Comparison of ENCODE assay signal across 9 cellular contexts in the genomic region with DNA sequence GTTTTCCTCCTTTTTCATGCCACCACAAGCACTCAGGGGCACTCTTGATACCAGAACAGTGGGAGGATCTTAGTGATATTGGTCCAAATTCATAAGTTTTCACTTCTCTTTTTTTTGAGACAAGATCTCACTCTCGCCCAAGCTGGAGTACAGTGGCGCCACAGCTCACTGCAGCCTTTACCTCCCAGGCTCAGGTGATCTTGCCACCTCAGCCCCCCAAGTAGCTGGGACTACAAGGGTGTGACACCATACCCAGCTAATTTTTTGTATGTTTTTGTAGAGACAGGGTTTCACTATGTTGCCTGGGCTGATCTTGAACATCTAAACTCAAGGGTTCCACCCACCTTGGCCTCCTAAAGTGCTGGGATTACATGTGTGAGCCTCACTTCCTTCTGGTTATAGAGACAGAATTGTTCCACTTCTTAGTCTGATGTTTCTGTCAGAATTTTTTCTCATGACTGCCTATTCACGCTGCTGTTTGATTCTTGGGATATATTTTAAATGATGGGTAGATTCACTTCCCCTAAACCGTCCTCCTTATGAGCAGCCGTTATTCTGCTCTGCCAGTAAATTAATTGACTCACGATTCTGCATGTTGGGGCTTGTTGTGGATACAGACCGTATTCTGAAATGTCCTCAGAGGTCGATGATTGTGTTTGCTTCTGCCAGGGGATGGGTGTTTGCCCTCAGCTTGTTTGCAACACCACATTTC. TPM values are rescaled to one million over a fixed set of nuclear protein-coding genes. Genes with fewer than 3 reads are reported as not detected.
DNase-seq lines count a peak whose midpoint lies in the region; ATAC-seq and TF ChIP-seq lines count a peak whose summit lies in the region.
"Had no signal": no experiment of that assay in that cellular context is flagged by ENCODE, and none has a peak within 500 bp of the region (broad histone marks: within the 10 kb centered on the region; RNA-seq: fewer than 3 reads in every experiment).

No MANE protein-coding gene starts in this region.

- H3K27me3 ChIP-seq in spleen (replicated peaks in 1 of 7): no peaks in the 10 kb centered on the region

- H3K36me3 ChIP-seq in spleen: peaks cover 0 to 78% (median 39%) of the 10 kb centered on the region in 6 donors

- H3K4me1 ChIP-seq in spleen: peaks cover 10 to 46% (median 25%) of the 10 kb centered on the region in 6 donors

- no peaks in the 10 kb centered on the region for H3K9me3 Mint-ChIP-seq in activated CD4-positive, alpha-beta T cell treated with anti-CD3 and anti-CD28 coated beads for 36 hours (ENCODE audit: low read depth)
- no peaks in the 10 kb centered on the region for H3K9me3 Mint-ChIP-seq in activated T-helper 1 cell treated with anti-CD3 and anti-CD28 coated beads, Interleukin-12 subunit alpha, Interleukin-12 subunit beta, Interleukin-2, Interleukin-4 antibody, amounts not matched to agents 30 ng/mL and 10 ng/mL and 1 ng/mL, durations not matched to agents 14 hours and 24 hours and 36 hours

- POLR2A ChIA-PET in activated CD4-positive, alpha-beta T cell treated with anti-CD3 and anti-CD28 coated beads for 36 hours (lab: Charles Lee): no interaction called here

- peaks cover 69% of the 10 kb centered on the region for H3K4me1 Mint-ChIP-seq in activated CD4-positive, alpha-beta T cell treated with anti-CD3 and anti-CD28 coated beads for 36 hours
- peaks cover 62% of the 10 kb centered on the region for H3K4me1 Mint-ChIP-seq in activated T-helper 1 cell treated with anti-CD3 and anti-CD28 coated beads, Interleukin-12 subunit alpha, Interleukin-12 subunit beta, Interleukin-2, Interleukin-4 antibody, amounts not matched to agents 30 ng/mL and 10 ng/mL and 1 ng/mL, durations not matched to agents 14 hours and 24 hours and 36 hours (ENCODE audit: low read depth)

- 48 to 58% (median 52%) methylated on average over 8 of the region's 8 CpGs for WGBS in spleen, 5 donors

- no peak for TF ChIP-seq CTCF in spleen (IDR thresholded peaks at IDR 0.05 in 8 of 11, conservative IDR thresholded peaks at IDR 0.05 in 3 of 11)

- H3K4me3 Mint-ChIP-seq in activated CD4-positive, alpha-beta T cell treated with anti-CD3 and anti-CD28 coated beads for 36 hours: no peak overlapping the region
- no peak overlapping the region for H3K4me3 Mint-ChIP-seq in activated T-helper 1 cell treated with anti-CD3 and anti-CD28 coated beads, Interleukin-12 subunit alpha, Interleukin-12 subunit beta, Interleukin-2, Interleukin-4 antibody, amounts not matched to agents 30 ng/mL and 10 ng/mL and 1 ng/mL, durations not matched to agents 14 hours and 24 hours and 36 hours

- no peaks in the 10 kb centered on the region for H3K27me3 Mint-ChIP-seq in activated CD4-positive, alpha-beta T cell treated with anti-CD3 and anti-CD28 coated beads for 36 hours
- no peaks in the 10 kb centered on the region for H3K27me3 Mint-ChIP-seq in activated T-helper 1 cell treated with anti-CD3 and anti-CD28 coated beads, Interleukin-12 subunit alpha, Interleukin-12 subunit beta, Interleukin-2, Interleukin-4 antibody, amounts not matched to agents 30 ng/mL and 10 ng/mL and 1 ng/mL, durations not matched to agents 14 hours and 24 hours and 36 hours (ENCODE audit: insufficient read depth)

- H3K4me3 ChIP-seq in spleen: no peak overlapping the region

- H3K36me3 Mint-ChIP-seq in activated CD4-positive, alpha-beta T cell treated with anti-CD3 and anti-CD28 coated beads for 36 hours (ENCODE audit: low read depth): peaks cover 84% of the 10 kb centered on the region
- H3K36me3 Mint-ChIP-seq in activated T-helper 1 cell treated with anti-CD3 and anti-CD28 coated beads, Interleukin-12 subunit alpha, Interleukin-12 subunit beta, Interleukin-2, Interleukin-4 antibody, amounts not matched to agents 30 ng/mL and 10 ng/mL and 1 ng/mL, durations not matched to agents 14 hours and 24 hours and 36 hours (ENCODE audit: low read depth): peaks cover 71% of the 10 kb centered on the region

- TF ChIP-seq POLR2A in spleen (IDR thresholded peaks at IDR 0.05): no peak

- no peak for DNase-seq in activated CD4-positive, alpha-beta T cell treated with anti-CD3 and anti-CD28 coated beads for 36 hours
- no peak for DNase-seq in activated CD4-positive, alpha-beta T cell treated with anti-CD3 and anti-CD28 coated beads for 48 hours
- DNase-seq in NCI-H748 treated with DMSO at 0.1 percent for 48 hours (lab: John Stamatoyannopoulos, UW): peak; percentile 33
- DNase-seq in spleen: peak; percentile 84
- DNase-seq in NCI-H1694 (lab: John Stamatoyannopoulos, UW): no peak
- no peak for DNase-seq in activated T-helper 1 cell treated with anti-CD3 and anti-CD28 coated beads, Interleukin-12 subunit alpha, Interleukin-12 subunit beta, Interleukin-2, Interleukin-4 antibody, amounts not matched to agents 30 ng/mL and 10 ng/mL and 1 ng/mL, durations not matched to agents 14 hours and 24 hours and 36 hours (ENCODE audit: low spot score)
- DNase-seq: nucleus accumbens had no signal

- no peaks in the 10 kb centered on the region for H3K9me3 ChIP-seq in spleen

- peak overlapping the region in 6 of 8 donors; percentile 29 to 62 (median 48) for H3K27ac ChIP-seq in spleen

- no peak for ATAC-seq in activated CD4-positive, alpha-beta T cell treated with anti-CD3 and anti-CD28 coated beads for 36 hours
- ATAC-seq in HG02970 (IDR thresholded peaks at IDR 0.05; ENCODE audit: low FRiP score, unreplicated experiment) (peak; percentile 64), SK-N-SH treated with all-trans-retinoic acid at 6 μM for 48 hours (no peak)

- peak overlapping the region; percentile 83 for H3K27ac Mint-ChIP-seq in activated CD4-positive, alpha-beta T cell treated with anti-CD3 and anti-CD28 coated beads for 36 hours
- H3K27ac Mint-ChIP-seq in activated T-helper 1 cell treated with anti-CD3 and anti-CD28 coated beads, Interleukin-12 subunit alpha, Interleukin-12 subunit beta, Interleukin-2, Interleukin-4 antibody, amounts not matched to agents 30 ng/mL and 10 ng/mL and 1 ng/mL, durations not matched to agents 14 hours and 24 hours and 36 hours: no peak overlapping the region

- CTCF ChIA-PET in activated CD4-positive, alpha-beta T cell treated with anti-CD3 and anti-CD28 coated beads for 36 hours (lab: Charles Lee): interaction anchor here (0.8 to 2.1 kb wide), 4 partner anchors 21 to 178 kb away, joined by 3 to 5 read pairs (median 4); a partner anchor contains a TSS

- intact Hi-C loops in activated CD4-positive, alpha-beta T cell treated with anti-CD3 and anti-CD28 coated beads for 36 hours (cut with DNase I, micrococcal nuclease): loop anchor here (2.0 to 5.0 kb wide), 3 partner anchors 20 to 404 kb away; no protein-coding TSS in a partner anchor
- intact Hi-C loops in spleen (cut with DNase I; ENCODE audit: low total_unique reads): no loop called here
- intact Hi-C loops in activated T-helper 1 cell treated with anti-CD3 and anti-CD28 coated beads, Interleukin-12 subunit alpha, Interleukin-12 subunit beta, Interleukin-2, Interleukin-4 antibody, amounts not matched to agents 30 ng/mL and 10 ng/mL and 1 ng/mL, durations not matched to agents 14 hours and 24 hours and 36 hours (cut with micrococcal nuclease): loop anchor here (2.0 to 5.0 kb wide), 3 partner anchors 20 to 134 kb away; no protein-coding TSS in a partner anchor

TF ChIP-seq in SK-N-SH treated with all-trans-retinoic acid at 6 μM for 48 hours, 23 proteins besides CTCF, POLR2A, EP300 and RAD21:
- no peak for TF ChIP-seq PPARA (CRISPR knock-in tag; IDR thresholded peaks at IDR 0.05; ENCODE audit: borderline replicate concordance)
- TF ChIP-seq RARB (CRISPR knock-in tag; IDR thresholded peaks at IDR 0.05): no peak
- TF ChIP-seq GLIS3 (CRISPR knock-in tag; IDR thresholded peaks at IDR 0.05): no peak
TF ChIP-seq in SK-N-SH treated with all-trans-retinoic acid at 6 μM for 48 hours: peak in this region for 0.

RNA-seq across cellular contexts. Expression of a gene that starts 30.8 kb away (rescaled TPM):
- 10 to 100 TPM; 59.6 to 77.0 TPM for total RNA-seq in activated CD4-positive, alpha-beta T cell treated with anti-CD3 and anti-CD28 coated beads for 36 hours
- 10 to 100 TPM; 26.0 to 56.3 (median 44.9) TPM for total RNA-seq in spleen
- 10 to 100 TPM; 11.9 to 12.9 (median 12.6) TPM for polyA plus RNA-seq in spleen
- total RNA-seq in activated T-helper 1 cell treated with anti-CD3 and anti-CD28 coated beads, Interleukin-12 subunit alpha, Interleukin-12 subunit beta, Interleukin-2, Interleukin-4 antibody, amounts not matched to agents 30 ng/mL and 10 ng/mL and 1 ng/mL, durations not matched to agents 14 hours and 24 hours and 36 hours: 55.5 and 62.2 TPM in 2 replicates

Comparison
In these comparisons a context has a peak if more than half of its experiments do, and no peak if none do; other contexts are left out.
1. DNase-seq: peak in NCI-H748 treated with DMSO at 0.1 percent for 48 hours (single experiment) and spleen (single experiment); none in activated CD4-positive, alpha-beta T cell treated with anti-CD3 and anti-CD28 coated beads for 36 hours (single experiment), activated CD4-positive, alpha-beta T cell treated with anti-CD3 and anti-CD28 coated beads for 48 hours (single experiment), NCI-H1694 (single experiment) and activated T-helper 1 cell treated with anti-CD3 and anti-CD28 coated beads, Interleukin-12 subunit alpha, Interleukin-12 subunit beta, Interleukin-2, Interleukin-4 antibody, amounts not matched to agents 30 ng/mL and 10 ng/mL and 1 ng/mL, durations not matched to agents 14 hours and 24 hours and 36 hours (single experiment).